Comparison of ENCODE assay signal across 18 cellular contexts in the genomic region with DNA sequence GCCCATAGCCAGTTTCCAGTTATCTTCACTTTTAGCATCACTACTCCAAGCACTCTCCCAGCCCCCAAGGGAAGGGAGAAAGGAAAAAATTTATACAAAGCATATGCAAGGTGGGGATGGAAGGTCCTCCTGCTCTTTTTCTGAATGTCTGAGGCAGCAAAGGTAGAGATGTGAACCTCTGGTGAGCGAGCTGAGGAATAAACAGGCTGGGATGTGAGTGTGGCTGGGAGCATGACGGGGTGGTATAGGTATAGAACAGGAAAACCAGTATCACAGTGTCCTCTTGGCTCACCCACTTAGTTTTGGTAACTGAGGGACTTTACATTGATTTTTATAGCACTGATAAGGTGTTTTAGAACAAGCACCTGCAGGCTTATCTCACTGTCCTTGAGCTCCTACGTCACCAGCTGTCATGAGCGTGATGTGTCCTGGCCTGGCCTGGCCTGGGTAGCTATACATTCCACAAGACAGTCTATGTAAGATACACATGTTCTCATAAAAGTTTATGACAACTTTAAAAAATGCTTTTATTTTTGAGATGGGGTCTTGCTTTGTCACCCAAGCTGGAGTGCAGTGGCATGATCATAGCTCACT. TPM values are rescaled to one million over a fixed set of nuclear protein-coding genes. Genes with fewer than 3 reads are reported as not detected.
DNase-seq lines count a peak whose midpoint lies in the region; ATAC-seq, FAIRE-seq and TF ChIP-seq lines count a peak whose summit lies in the region.
"Had no signal": no experiment of that assay in that cellular context is flagged by ENCODE, and none has a peak within 500 bp of the region (broad histone marks: within the 10 kb centered on the region; RNA-seq: fewer than 3 reads in every experiment).

No MANE protein-coding gene starts in this region.

- intact Hi-C loops in Right ventricle myocardium superior (cut with DNase I): no loop called here
- intact Hi-C loops in left cardiac atrium (cut with DNase I): no loop called here
- intact Hi-C loops in left lung (cut with DNase I): no loop called here
- intact Hi-C loops in pancreas (cut with DNase I): no loop called here

- H3K36me3 ChIP-seq in left lung: no peaks in the 10 kb centered on the region
- H3K36me3 ChIP-seq in pancreas: no peaks in the 10 kb centered on the region
- H3K36me3 ChIP-seq: BE2C had no signal

- FAIRE-seq in pancreas (lab: Jason Lieb, UNC): no peak
- FAIRE-seq: D721Med had no signal

- TF ChIP-seq CTCF in left lung (IDR thresholded peaks at IDR 0.05) (no peak), pancreas (IDR thresholded peaks at IDR 0.05) (no peak)

- H3K27me3 ChIP-seq in left lung (no peaks in the 10 kb centered on the region), pancreas (no peaks in the 10 kb centered on the region)
- H3K27me3 ChIP-seq: BE2C had no signal

- WGBS in pancreas, 2 donors: 14 to 29% methylated on average over 4 of the region's 4 CpGs

- H3K4me1 ChIP-seq in left lung (no peaks in the 10 kb centered on the region), pancreas (peaks cover 20 to 52% (median 52%) of the 10 kb centered on the region in 3 donors)
- H3K4me1 ChIP-seq: BE2C had no signal

- ATAC-seq in Right ventricle myocardium superior (ENCODE audit: poor library complexity): peak; percentile 29
- ATAC-seq in left cardiac atrium: no peak
- ATAC-seq in left lung: no peak
- ATAC-seq in pancreas: peak; percentile 84 to 91 (median 88)
- no peak for ATAC-seq in HG03520 (IDR thresholded peaks at IDR 0.05; ENCODE audit: unreplicated experiment)
- ATAC-seq: CD8-positive, alpha-beta T cell had no signal

- H3K9me3 ChIP-seq in left lung (no peaks in the 10 kb centered on the region), pancreas (no peaks in the 10 kb centered on the region)
- H3K9me3 ChIP-seq: BE2C had no signal

- H3K4me3 ChIP-seq in left lung: no peak overlapping the region
- no peak overlapping the region for H3K4me3 ChIP-seq in pancreas

- DNase-seq in Right ventricle myocardium superior: no peak
- no peak for DNase-seq in left cardiac atrium
- no peak for DNase-seq in left lung
- DNase-seq in pancreas: peak in 5 of 6 donors; percentile 70 to 86 (median 78)
- no peak for DNase-seq in NCI-H2081 (lab: John Stamatoyannopoulos, UW)
- DNase-seq in DMS53 treated with DMSO at 0.1 percent for 48 hours (lab: John Stamatoyannopoulos, UW; ENCODE audit: unreplicated experiment): no peak
- no peak for DNase-seq in SIG-M5 (lab: John Stamatoyannopoulos, UW)
- DNase-seq: 8988T; BE2C; CD8-positive, alpha-beta T cell; DMS79 treated with DMSO at 0.1 percent for 48 hours; H7; NCI-H1417; NCI-H187 treated with DMSO at 0.1 percent for 48 hours; NCI-H446 treated with DMSO at 0.1 percent for 48 hours; PC-3 had no signal

- H3K27ac ChIP-seq in left lung (peak overlapping the region; percentile 41 to 73), pancreas (peak overlapping the region; percentile 36 to 66 (median 52))

RNA-seq across cellular contexts. Expression of a gene that starts 10.3 kb away (rescaled TPM):
- total RNA-seq in Right ventricle myocardium superior (5.6 TPM), left cardiac atrium (1 to 10 TPM; 6.7 to 8.9 TPM), left lung (10 to 100 TPM; 15.0 to 22.7 TPM), pancreas (10 to 100 TPM in 3 of 6 donors, 1 to 10 TPM in 3; 7.9 to 14.0 (median 10.2) TPM)
- 1 to 10 TPM; 7.2 to 8.6 TPM for polyA plus RNA-seq in pancreas

Comparison
In these comparisons a context has a peak if more than half of its experiments do, and no peak if none do; other contexts are left out.
1. ATAC-seq: peak in Right ventricle myocardium superior (single experiment) and pancreas (4 of 4); none in left cardiac atrium (0 of 2), left lung (single experiment) and HG03520 (single experiment).
2. DNase-seq: peak in pancreas (5 of 6); none in Right ventricle myocardium superior (single experiment), left cardiac atrium (single experiment), left lung (0 of 2), NCI-H2081 (0 of 2), DMS53 treated with DMSO at 0.1 percent for 48 hours (single experiment) and SIG-M5 (single experiment).